ENCODE assay signal across 15 cellular contexts in the genomic region with DNA sequence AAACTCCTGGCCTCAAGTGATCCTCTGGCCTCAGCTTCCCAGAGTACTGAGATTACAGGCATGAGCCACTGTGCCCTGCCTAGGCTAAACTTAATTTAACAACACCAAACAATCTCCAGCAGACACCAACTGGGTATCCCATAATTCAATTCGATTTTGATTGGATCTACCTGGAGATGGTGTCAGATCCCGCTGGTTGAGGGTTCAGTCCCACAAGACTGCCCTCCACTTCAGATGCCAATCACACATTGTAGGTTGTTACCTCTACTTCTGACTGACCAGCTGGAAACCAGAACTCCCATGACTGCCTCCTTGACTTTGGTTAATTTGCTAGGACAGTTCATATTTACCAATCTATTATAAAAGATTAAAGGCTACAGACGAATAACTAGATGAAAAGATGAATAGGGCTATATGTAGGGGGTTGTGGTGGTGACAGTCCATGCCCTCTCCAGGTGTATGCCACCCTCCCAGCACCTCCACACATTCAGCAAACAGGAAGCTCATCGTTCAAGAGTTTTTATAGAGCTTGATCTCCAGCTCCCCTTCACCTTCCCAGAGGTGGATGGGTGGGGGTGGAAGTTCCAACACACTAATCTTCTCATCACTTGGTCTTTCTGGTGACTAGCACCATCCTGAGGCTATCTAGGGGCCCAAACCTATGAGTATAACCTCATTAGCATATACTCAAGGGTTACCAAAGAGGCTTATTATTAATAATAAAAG. TPM values are rescaled to one million over a fixed set of nuclear protein-coding genes. Genes with fewer than 3 reads are reported as not detected.
DNase-seq lines count a peak whose midpoint lies in the region; ATAC-seq lines count a peak whose summit lies in the region.
"Had no signal": no experiment of that assay in that cellular context is flagged by ENCODE, and none has a peak within 500 bp of the region (broad histone marks: within the 10 kb centered on the region; RNA-seq: fewer than 3 reads in every experiment).

No MANE protein-coding gene starts in this region.

- peaks cover 80% of the 10 kb centered on the region for H3K4me1 Mint-ChIP-seq in T-helper 1 cell treated with Interleukin-12 subunit alpha and Interleukin-12 subunit beta and Interleukin-4 antibody, amounts not matched to agents 30 μg/mL and 1 μg/mL, for 36 hours (ENCODE audit: low read depth)
- peaks cover 60 to 74% (median 72%) of the 10 kb centered on the region in 3 donors for H3K4me1 Mint-ChIP-seq in IgD-negative memory B cell
- H3K4me1 Mint-ChIP-seq in activated T-cell treated with anti-CD3 and anti-CD28 coated beads, Interleukin-2, amount 50 U/mL, for 72 hours (ENCODE audit: low read depth), result peaks cover 90% of the 10 kb centered on the region
- H3K4me1 Mint-ChIP-seq in naive thymus-derived CD8-positive, alpha-beta T cell, result peaks cover 32 to 92% (median 87%) of the 10 kb centered on the region in 4 donors

- H3K36me3 Mint-ChIP-seq in T-helper 1 cell treated with Interleukin-12 subunit alpha and Interleukin-12 subunit beta and Interleukin-4 antibody, amounts not matched to agents 30 μg/mL and 1 μg/mL, for 36 hours (ENCODE audit: low read depth), result peaks cover 45% of the 10 kb centered on the region
- H3K36me3 Mint-ChIP-seq in IgD-negative memory B cell, result peaks cover 2% of the 10 kb centered on the region
- H3K36me3 Mint-ChIP-seq in activated T-cell treated with anti-CD3 and anti-CD28 coated beads, Interleukin-2, amount 50 U/mL, for 72 hours (ENCODE audit: insufficient read depth in 2 of 2), result peaks cover 16 to 38% of the 10 kb centered on the region in 2 donors
- H3K36me3 Mint-ChIP-seq in naive thymus-derived CD8-positive, alpha-beta T cell, result peaks cover 6 to 42% (median 28%) of the 10 kb centered on the region in 3 donors

- H3K4me3 Mint-ChIP-seq in T-helper 1 cell treated with Interleukin-12 subunit alpha and Interleukin-12 subunit beta and Interleukin-4 antibody, amounts not matched to agents 30 μg/mL and 1 μg/mL, for 36 hours, result peak overlapping the region; percentile 14
- H3K4me3 Mint-ChIP-seq in IgD-negative memory B cell, result peak overlapping the region in 3 of 4 donors; percentile 70 to 99 (median 74)
- H3K4me3 Mint-ChIP-seq in activated T-cell treated with anti-CD3 and anti-CD28 coated beads, Interleukin-2, amount 50 U/mL, for 72 hours, result peak overlapping the region in 1 of 2 donors; percentile 55
- H3K4me3 Mint-ChIP-seq in naive thymus-derived CD8-positive, alpha-beta T cell, result peak overlapping the region; percentile 36 to 88 (median 72)

- H3K27ac Mint-ChIP-seq in T-helper 1 cell treated with Interleukin-12 subunit alpha and Interleukin-12 subunit beta and Interleukin-4 antibody, amounts not matched to agents 30 μg/mL and 1 μg/mL, for 36 hours, result peak overlapping the region; percentile 96
- H3K27ac Mint-ChIP-seq in IgD-negative memory B cell, result peak overlapping the region; percentile 72 to 96 (median 94)
- peak overlapping the region; percentile 96 for H3K27ac Mint-ChIP-seq in activated T-cell treated with anti-CD3 and anti-CD28 coated beads, Interleukin-2, amount 50 U/mL, for 72 hours
- peak overlapping the region; percentile 89 to 100 (median 96) for H3K27ac Mint-ChIP-seq in naive thymus-derived CD8-positive, alpha-beta T cell

- no peak for ATAC-seq in activated T-cell treated with anti-CD3 and anti-CD28 coated beads, Interleukin-2, amount 50 U/mL, for 72 hours (replicated peaks in 1 of 2)
- ATAC-seq in naive thymus-derived CD8-positive, alpha-beta T cell, result peak in 1 of 2 donors; percentile 21
- ATAC-seq in HG02938 (IDR thresholded peaks at IDR 0.05; ENCODE audit: unreplicated experiment), result no peak
- ATAC-seq: gastroesophageal sphincter had no signal

- H3K9me3 Mint-ChIP-seq in T-helper 1 cell treated with Interleukin-12 subunit alpha and Interleukin-12 subunit beta and Interleukin-4 antibody, amounts not matched to agents 30 μg/mL and 1 μg/mL, for 36 hours, result no peaks in the 10 kb centered on the region
- no peaks in the 10 kb centered on the region for H3K9me3 Mint-ChIP-seq in IgD-negative memory B cell
- no peaks in the 10 kb centered on the region for H3K9me3 Mint-ChIP-seq in activated T-cell treated with anti-CD3 and anti-CD28 coated beads, Interleukin-2, amount 50 U/mL, for 72 hours
- H3K9me3 Mint-ChIP-seq in naive thymus-derived CD8-positive, alpha-beta T cell, result no peaks in the 10 kb centered on the region

- POLR2A ChIA-PET in naive thymus-derived CD8-positive, alpha-beta T cell (lab: Charles Lee), result interaction anchor here (0.6 to 22.5 kb wide), 7 partner anchors 6 to 141 kb away, joined by 3 to 1743 read pairs (median 707); a partner anchor contains a TSS

- H3K27me3 Mint-ChIP-seq in T-helper 1 cell treated with Interleukin-12 subunit alpha and Interleukin-12 subunit beta and Interleukin-4 antibody, amounts not matched to agents 30 μg/mL and 1 μg/mL, for 36 hours (ENCODE audit: low read depth), result no peaks in the 10 kb centered on the region
- H3K27me3 Mint-ChIP-seq in IgD-negative memory B cell, result no peaks in the 10 kb centered on the region
- no peaks in the 10 kb centered on the region for H3K27me3 Mint-ChIP-seq in activated T-cell treated with anti-CD3 and anti-CD28 coated beads, Interleukin-2, amount 50 U/mL, for 72 hours (ENCODE audit: low read depth)
- H3K27me3 Mint-ChIP-seq in naive thymus-derived CD8-positive, alpha-beta T cell, result no peaks in the 10 kb centered on the region

- DNase-seq in T-helper 1 cell (no peak), Ammon's horn (ENCODE audit: low spot score) (no peak), NCI-H2029 (lab: John Stamatoyannopoulos, UW) (no peak)
- DNase-seq in activated T-cell treated with anti-CD3 and anti-CD28 coated beads, Interleukin-2, amount 50 U/mL, for 72 hours, result no peak
- peak in 2 of 10 donors; percentile 34 to 48 for DNase-seq in naive thymus-derived CD8-positive, alpha-beta T cell
- DNase-seq: activated CD4-positive, alpha-beta T cell treated with anti-CD3 and anti-CD28 coated beads for 48 hours; DMS79; left cardiac atrium; NCI-H1417 treated with DMSO at 0.1 percent for 48 hours; uterus had no signal

RNA-seq across cellular contexts. Expression of a gene that starts 9.3 kb away (rescaled TPM):
- polyA plus RNA-seq in IgD-negative memory B cell, result 23,226 TPM
- total RNA-seq in activated T-cell treated with anti-CD3 and anti-CD28 coated beads, Interleukin-2, amount 50 U/mL, for 72 hours, result 1,000 to 10,000 TPM; 5,611 to 6,275 TPM
- 1,000 to 10,000 TPM; 6,403 to 7,046 TPM for total RNA-seq in naive thymus-derived CD8-positive, alpha-beta T cell
- polyA plus RNA-seq in naive thymus-derived CD8-positive, alpha-beta T cell, result over 10,000 TPM; 25,152 to 39,550 (median 31,716) TPM

RNA-seq across cellular contexts. Expression of a gene that starts 9.5 kb away (rescaled TPM):
- polyA plus RNA-seq in IgD-negative memory B cell, result 17.7 TPM
- 10 to 100 TPM; 50.8 to 52.9 TPM for total RNA-seq in activated T-cell treated with anti-CD3 and anti-CD28 coated beads, Interleukin-2, amount 50 U/mL, for 72 hours
- 10 to 100 TPM; 69.4 to 69.9 TPM for total RNA-seq in naive thymus-derived CD8-positive, alpha-beta T cell
- polyA plus RNA-seq in naive thymus-derived CD8-positive, alpha-beta T cell, result 10 to 100 TPM in 2 of 3 donors, 1 to 10 TPM in 1; 7.2 to 21.8 (median 12.4) TPM
- total RNA-seq: ascending aorta had no signal

RNA-seq across cellular contexts. Expression of a gene that starts 15.7 kb away (rescaled TPM):
- 30.7 TPM for polyA plus RNA-seq in IgD-negative memory B cell
- total RNA-seq in activated T-cell treated with anti-CD3 and anti-CD28 coated beads, Interleukin-2, amount 50 U/mL, for 72 hours, result 10 to 100 TPM; 86.1 to 92.9 TPM
- total RNA-seq in naive thymus-derived CD8-positive, alpha-beta T cell, result 10 to 100 TPM; 28.9 to 34.9 TPM
- polyA plus RNA-seq in naive thymus-derived CD8-positive, alpha-beta T cell, result 10 to 100 TPM; 29.4 to 33.0 (median 31.6) TPM

RNA-seq across cellular contexts. Expression of a gene that starts 57.2 kb away (rescaled TPM):
- polyA plus RNA-seq in IgD-negative memory B cell, result 41.7 TPM
- 100 to 1,000 TPM; 127 to 134 TPM for total RNA-seq in activated T-cell treated with anti-CD3 and anti-CD28 coated beads, Interleukin-2, amount 50 U/mL, for 72 hours
- 100 to 1,000 TPM; 133 to 138 TPM for total RNA-seq in naive thymus-derived CD8-positive, alpha-beta T cell
- 10 to 100 TPM; 24.3 to 30.9 (median 29.8) TPM for polyA plus RNA-seq in naive thymus-derived CD8-positive, alpha-beta T cell
